ENCODE assay signal across 8 cellular contexts in the genomic region with DNA sequence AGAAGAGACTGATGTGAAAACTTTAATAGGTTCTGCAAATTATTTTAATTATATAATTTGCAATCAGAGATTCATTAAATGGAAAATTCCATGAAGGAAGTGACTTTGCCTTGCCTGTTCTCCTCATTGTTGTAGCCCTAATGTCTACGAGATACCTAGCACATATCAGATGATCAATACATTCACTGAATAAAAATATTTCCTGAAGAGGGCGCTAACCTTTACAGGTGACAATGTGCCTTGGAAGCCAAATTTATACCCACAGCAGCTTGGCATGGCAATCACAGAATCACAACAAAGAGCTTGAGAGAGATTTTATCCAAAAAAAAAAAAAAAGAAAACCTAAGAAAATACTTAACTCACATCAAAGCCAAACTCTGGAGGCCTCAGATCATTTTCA. TPM values are rescaled to one million over a fixed set of nuclear protein-coding genes. Genes with fewer than 3 reads are reported as not detected.
DNase-seq lines count a peak whose midpoint lies in the region; ATAC-seq and TF ChIP-seq lines count a peak whose summit lies in the region.

No MANE protein-coding gene starts in this region.

- intact Hi-C loops in OCI-LY7 (cut with micrococcal nuclease; ENCODE audit: unreplicated experiment): loop anchor here (5.0 kb wide), 1 partner anchor 372 kb away; no protein-coding TSS in a partner anchor

- peak; percentile 8 to 33 for DNase-seq in AML-193 (lab: John Stamatoyannopoulos, UW)
- peak; percentile 27 for DNase-seq in OCI-LY7 (ENCODE audit: low spot score)
- peak; percentile 25 for DNase-seq in fibroblast of peridontal ligament (ENCODE audit: extremely low read depth)
- DNase-seq in DMS79 treated with DMSO at 0.1 percent for 48 hours (lab: John Stamatoyannopoulos, UW): no peak
- no peak for DNase-seq in NCI-H2029 (lab: John Stamatoyannopoulos, UW)
- DNase-seq in nucleus accumbens (lab: John Stamatoyannopoulos, UW): no peak

- BruUV-seq in OCI-LY7 (replicated peaks; lab: Mats Ljungman, UMichigan): TSS peak; percentile 48

- no peaks in the 10 kb centered on the region for H3K4me1 ChIP-seq in OCI-LY7 (ENCODE audit: insufficient read depth, low read length, poor library complexity, severe bottlenecking)

- peak; percentile 78 for TF ChIP-seq CTCF in OCI-LY7 (conservative IDR thresholded peaks at IDR 0.05; ENCODE audit: low read length)

- H2AFZ ChIP-seq in OCI-LY7 (ENCODE audit: low read length): no peak overlapping the region

- H3K27ac ChIP-seq in OCI-LY7 (ENCODE audit: low read depth, low read length, poor library complexity, severe bottlenecking): no peak overlapping the region

- ATAC-seq in GM18498 (IDR thresholded peaks at IDR 0.05; ENCODE audit: unreplicated experiment) (peak; percentile 62), HG02840 (IDR thresholded peaks at IDR 0.05; ENCODE audit: low FRiP score, unreplicated experiment) (no peak)

- H3K9me2 ChIP-seq in OCI-LY7 (ENCODE audit: insufficient read depth, low read length): no peaks in the 10 kb centered on the region

- POLR2A ChIA-PET in OCI-LY7 (lab: Charles Lee): interaction anchor here (0.6 to 1.1 kb wide), 4 partner anchors 19 to 217 kb away, joined by 3 to 4 read pairs (median 3); no protein-coding TSS in a partner anchor

- peaks cover 97% of the 10 kb centered on the region for H3K36me3 ChIP-seq in OCI-LY7 (ENCODE audit: insufficient read depth, low read length)

- H4K20me1 ChIP-seq in OCI-LY7 (ENCODE audit: insufficient read depth, low read length): no peaks in the 10 kb centered on the region; the same call in 1 of the 2 replicates

- CTCF ChIA-PET in OCI-LY7 (lab: Charles Lee; ENCODE audit: unreplicated experiment): no interaction called here

- H3K4me2 ChIP-seq in OCI-LY7 (ENCODE audit: low read length): no peak overlapping the region

- H3K4me3 ChIP-seq in OCI-LY7 (ENCODE audit: low read depth, low read length, poor library complexity, severe bottlenecking): no peak overlapping the region

- H3K79me2 ChIP-seq in OCI-LY7 (ENCODE audit: insufficient read depth, low read depth, low read length): no peaks in the 10 kb centered on the region

- H3K9me3 ChIP-seq in OCI-LY7 (ENCODE audit: low read length): no peaks in the 10 kb centered on the region

RNA-seq across cellular contexts. Expression of a gene that starts 17.4 kb away (rescaled TPM):
- 25.7 and 32.8 TPM in 2 replicates for total RNA-seq in OCI-LY7 (2014; rRNA removed; shearing (Covaris generic))
- 31.5 and 34.8 TPM in 2 replicates for total RNA-seq in OCI-LY7 (2022)

RNA-seq across cellular contexts. Expression of a gene that starts 36.1 kb away (rescaled TPM):
- total RNA-seq in OCI-LY7 (2014; rRNA removed; shearing (Covaris generic)): 16.4 and 25.9 TPM in 2 replicates
- total RNA-seq in OCI-LY7 (2022): 40.8 and 43.0 TPM in 2 replicates

RNA-seq across cellular contexts. Expression of a gene that starts 42.0 kb away (rescaled TPM):
- total RNA-seq in OCI-LY7 (2014; rRNA removed; shearing (Covaris generic)): 6.2 and 7.8 TPM in 2 replicates
- total RNA-seq in OCI-LY7 (2022): 6.6 and 7.4 TPM in 2 replicates

RNA-seq across cellular contexts. Expression of a gene that starts 52.3 kb away (rescaled TPM):
- total RNA-seq in OCI-LY7 (2014; rRNA removed; shearing (Covaris generic)): not detected in 2 replicates
- 0.63 TPM in 1 of 2 replicates, not detected in the other for total RNA-seq in OCI-LY7 (2022)

Comparison
In these comparisons a context has a peak if more than half of its experiments do, and no peak if none do; other contexts are left out.
1. DNase-seq: peak in AML-193 (2 of 2), OCI-LY7 (single experiment) and fibroblast of peridontal ligament (single experiment); none in DMS79 treated with DMSO at 0.1 percent for 48 hours (single experiment), NCI-H2029 (single experiment) and nucleus accumbens (0 of 56).